1 cellular context compared by ENCODE assay signal in the genomic region with DNA sequence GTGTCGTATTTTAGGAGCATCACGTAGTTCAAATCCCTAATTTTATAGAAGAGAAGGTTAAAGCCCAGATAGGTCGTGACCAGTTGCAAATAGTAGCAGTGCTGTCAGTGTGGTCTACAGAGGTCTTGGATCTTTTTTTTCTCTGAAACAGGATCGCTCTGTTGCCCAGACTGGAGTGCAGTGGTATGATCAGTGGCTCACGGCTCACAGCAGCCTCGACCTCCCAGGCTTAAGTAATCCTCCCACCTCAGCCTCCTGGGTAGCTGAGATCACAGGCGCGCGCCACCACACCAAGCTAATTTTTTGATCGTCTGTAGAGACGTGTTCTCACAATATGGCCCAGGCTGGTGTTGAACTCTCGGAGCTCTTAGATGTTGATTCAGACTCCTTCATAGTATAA.
TF ChIP-seq lines count a peak whose summit lies in the region.

No MANE protein-coding gene starts in this region.

TF ChIP-seq in IMR-90, 13 proteins besides CTCF, POLR2A, EP300 and RAD21 (continued from another document):
- no peak for TF ChIP-seq RFX5 (IDR thresholded peaks at IDR 0.05; ENCODE audit: low read depth, low read length)
- TF ChIP-seq, protein P1, sequence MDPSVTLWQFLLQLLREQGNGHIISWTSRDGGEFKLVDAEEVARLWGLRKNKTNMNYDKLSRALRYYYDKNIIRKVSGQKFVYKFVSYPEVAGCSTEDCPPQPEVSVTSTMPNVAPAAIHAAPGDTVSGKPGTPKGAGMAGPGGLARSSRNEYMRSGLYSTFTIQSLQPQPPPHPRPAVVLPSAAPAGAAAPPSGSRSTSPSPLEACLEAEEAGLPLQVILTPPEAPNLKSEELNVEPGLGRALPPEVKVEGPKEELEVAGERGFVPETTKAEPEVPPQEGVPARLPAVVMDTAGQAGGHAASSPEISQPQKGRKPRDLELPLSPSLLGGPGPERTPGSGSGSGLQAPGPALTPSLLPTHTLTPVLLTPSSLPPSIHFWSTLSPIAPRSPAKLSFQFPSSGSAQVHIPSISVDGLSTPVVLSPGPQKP (IDR thresholded peaks at IDR 0.05; ENCODE audit: borderline replicate concordance, low read depth, low read length), result no peak
